In genomic region chr4:81796790-81797528, GRCh38 we compare ENCODE assay signal across 16 cellular contexts.
DNase-seq lines count a peak whose midpoint lies in the region; ATAC-seq and TF ChIP-seq lines count a peak whose summit lies in the region.
"Had no signal": no experiment of that assay in that cellular context is flagged by ENCODE, and none has a peak within 500 bp of the region (broad histone marks: within the 10 kb centered on the region; RNA-seq: fewer than 3 reads in every experiment).

No MANE protein-coding gene starts in this region.

- DNase-seq in activated T-cell treated with anti-CD3 and anti-CD28 coated beads, Interleukin-2, amount 50 U/mL, for 4 hours, result no peak
- no peak for DNase-seq in activated T-cell treated with anti-CD3 and anti-CD28 coated beads for 4 hours
- DNase-seq in naive thymus-derived CD4-positive, alpha-beta T cell, result peak in 4 of 9 donors; percentile 1 to 33 (median 4)
- DNase-seq in stimulated activated CD4-positive, alpha-beta T cell treated with anti-CD3 and anti-CD28 coated beads, Interleukin-2, amount 100 ng/mL, for 24 hours, result no peak
- no peak for DNase-seq in nucleus accumbens (lab: John Stamatoyannopoulos, UW)
- DNase-seq in esophagus muscularis mucosa (ENCODE audit: extremely low spot score), result no peak
- DNase-seq: activated CD8-positive, alpha-beta memory T cell treated with anti-CD3 and anti-CD28 coated beads, Interleukin-2, amount 50 U/mL, for 48 hours; GDM1; NCI-H2029; NCI-H526; uterus; WERI-Rb-1 had no signal

- no peak overlapping the region for H3K4me3 Mint-ChIP-seq in activated T-cell treated with anti-CD3 and anti-CD28 coated beads, Interleukin-2, amount 50 U/mL, for 4 hours
- peak overlapping the region in 6 of 10 donors; percentile 8 to 26 (median 15) for H3K4me3 Mint-ChIP-seq in naive thymus-derived CD4-positive, alpha-beta T cell
- H3K4me3 Mint-ChIP-seq: stimulated activated memory B cell treated with anti-CD40 and anti-IgM and Interleukin-4, amounts not matched to agents 10 μg/mL and 1 μg/mL and 100 μg/mL, for 72 hours had no signal

- no peaks in the 10 kb centered on the region for H3K4me1 ChIP-seq in naive thymus-derived CD4-positive, alpha-beta T cell (ENCODE audit: control insufficient read depth in 2 of 2, insufficient read depth in 2 of 2, low read length in 2 of 2)
- H3K4me1 ChIP-seq in esophagus muscularis mucosa, result no peaks in the 10 kb centered on the region
- H3K4me1 ChIP-seq: uterus had no signal

- no peak for TF ChIP-seq EP300 in esophagus muscularis mucosa (IDR thresholded peaks at IDR 0.05)

- H3K9me3 ChIP-seq in naive thymus-derived CD4-positive, alpha-beta T cell (ENCODE audit: control insufficient read depth in 2 of 3, low read length in 3 of 3), result no peaks in the 10 kb centered on the region
- H3K9me3 ChIP-seq in esophagus muscularis mucosa, result no peaks in the 10 kb centered on the region
- H3K9me3 ChIP-seq: uterus had no signal

- peak; percentile 38 to 43 for ATAC-seq in activated T-cell treated with anti-CD3 and anti-CD28 coated beads, Interleukin-2, amount 50 U/mL, for 4 hours
- ATAC-seq in GM21717 (IDR thresholded peaks at IDR 0.05; ENCODE audit: unreplicated experiment) (peak; percentile 79), HG03354 (IDR thresholded peaks at IDR 0.05; ENCODE audit: poor library complexity, severe bottlenecking, unreplicated experiment) (peak; percentile 80)
- peak; percentile 37 for ATAC-seq in naive thymus-derived CD4-positive, alpha-beta T cell
- ATAC-seq: sciatic nerve; stimulated activated memory B cell treated with anti-CD40 and anti-IgM and Interleukin-4, amounts not matched to agents 10 μg/mL and 1 μg/mL and 100 μg/mL, for 72 hours had no signal

- no peaks in the 10 kb centered on the region for H3K9me3 Mint-ChIP-seq in activated T-cell treated with anti-CD3 and anti-CD28 coated beads, Interleukin-2, amount 50 U/mL, for 4 hours
- peaks cover 0 to 15% (median 2%) of the 10 kb centered on the region in 11 donors for H3K9me3 Mint-ChIP-seq in naive thymus-derived CD4-positive, alpha-beta T cell

- H3K27ac ChIP-seq in naive thymus-derived CD4-positive, alpha-beta T cell (ENCODE audit: low read depth, low read length), result no peak overlapping the region
- H3K27ac ChIP-seq in esophagus muscularis mucosa (replicated peaks in 1 of 4), result no peak overlapping the region
- H3K27ac ChIP-seq: uterus, WERI-Rb-1 had no signal

- WGBS in esophagus muscularis mucosa, result 88% methylated on average over 1 of the region's 1 CpG

- intact Hi-C loops in naive thymus-derived CD4-positive, alpha-beta T cell (cut with micrococcal nuclease), result loop anchor here in 1 of 2 donors (2.0 kb wide), 1 partner anchor 326 kb away; the partner anchor contains the start of gene RASGEF1B
- intact Hi-C loops in esophagus muscularis mucosa (cut with DNase I), result no loop called here

- H3K36me3 ChIP-seq in naive thymus-derived CD4-positive, alpha-beta T cell (ENCODE audit: control insufficient read depth in 2 of 3, insufficient read depth in 3 of 3, low read length in 3 of 3), result no peaks in the 10 kb centered on the region
- no peaks in the 10 kb centered on the region for H3K36me3 ChIP-seq in esophagus muscularis mucosa
- H3K36me3 ChIP-seq: uterus, WERI-Rb-1 had no signal

- no peak for TF ChIP-seq POLR2A in esophagus muscularis mucosa (IDR thresholded peaks at IDR 0.05; ENCODE audit: low read depth)

- POLR2A ChIA-PET in naive thymus-derived CD4-positive, alpha-beta T cell (lab: Charles Lee), result no interaction called here

- H3K4me3 ChIP-seq in naive thymus-derived CD4-positive, alpha-beta T cell (ENCODE audit: low read length), result no peak overlapping the region
- no peak overlapping the region for H3K4me3 ChIP-seq in esophagus muscularis mucosa
- H3K4me3 ChIP-seq: uterus had no signal

- CTCF ChIA-PET in naive thymus-derived CD4-positive, alpha-beta T cell (lab: Charles Lee), result no interaction called here

- H3K27me3 ChIP-seq in naive thymus-derived CD4-positive, alpha-beta T cell (ENCODE audit: control insufficient read depth in 2 of 2, insufficient read depth in 2 of 2, low read length in 2 of 2), result no peaks in the 10 kb centered on the region
- H3K27me3 ChIP-seq in esophagus muscularis mucosa, result no peaks in the 10 kb centered on the region
- H3K27me3 ChIP-seq: uterus had no signal

- H3K36me3 Mint-ChIP-seq in activated T-cell treated with anti-CD3 and anti-CD28 coated beads, Interleukin-2, amount 50 U/mL, for 4 hours (ENCODE audit: insufficient read depth), result no peaks in the 10 kb centered on the region
- H3K36me3 Mint-ChIP-seq in naive thymus-derived CD4-positive, alpha-beta T cell, result peaks cover 0 to 2% (median 0%) of the 10 kb centered on the region in 5 donors
- H3K36me3 Mint-ChIP-seq: stimulated activated memory B cell treated with anti-CD40 and anti-IgM and Interleukin-4, amounts not matched to agents 10 μg/mL and 1 μg/mL and 100 μg/mL, for 72 hours had no signal

- no peaks in the 10 kb centered on the region for H3K27me3 Mint-ChIP-seq in activated T-cell treated with anti-CD3 and anti-CD28 coated beads, Interleukin-2, amount 50 U/mL, for 4 hours (ENCODE audit: low read depth)
- no peaks in the 10 kb centered on the region for H3K27me3 Mint-ChIP-seq in naive thymus-derived CD4-positive, alpha-beta T cell
- H3K27me3 Mint-ChIP-seq: stimulated activated memory B cell treated with anti-CD40 and anti-IgM and Interleukin-4, amounts not matched to agents 10 μg/mL and 1 μg/mL and 100 μg/mL, for 72 hours had no signal

- peaks cover 8% of the 10 kb centered on the region for H3K4me1 Mint-ChIP-seq in activated T-cell treated with anti-CD3 and anti-CD28 coated beads, Interleukin-2, amount 50 U/mL, for 4 hours (ENCODE audit: low read depth)
- H3K4me1 Mint-ChIP-seq in naive thymus-derived CD4-positive, alpha-beta T cell, result peaks cover 0 to 11% (median 5%) of the 10 kb centered on the region in 7 donors

- no peak for TF ChIP-seq CTCF in esophagus muscularis mucosa (IDR thresholded peaks at IDR 0.05)

- H3K27ac Mint-ChIP-seq in naive thymus-derived CD4-positive, alpha-beta T cell, result peak overlapping the region in 5 of 9 donors; percentile 20 to 86 (median 44)
- H3K27ac Mint-ChIP-seq: stimulated activated memory B cell treated with anti-CD40 and anti-IgM and Interleukin-4, amounts not matched to agents 10 μg/mL and 1 μg/mL and 100 μg/mL, for 72 hours had no signal
